12 cellular contexts compared by ENCODE assay signal in the genomic region with DNA sequence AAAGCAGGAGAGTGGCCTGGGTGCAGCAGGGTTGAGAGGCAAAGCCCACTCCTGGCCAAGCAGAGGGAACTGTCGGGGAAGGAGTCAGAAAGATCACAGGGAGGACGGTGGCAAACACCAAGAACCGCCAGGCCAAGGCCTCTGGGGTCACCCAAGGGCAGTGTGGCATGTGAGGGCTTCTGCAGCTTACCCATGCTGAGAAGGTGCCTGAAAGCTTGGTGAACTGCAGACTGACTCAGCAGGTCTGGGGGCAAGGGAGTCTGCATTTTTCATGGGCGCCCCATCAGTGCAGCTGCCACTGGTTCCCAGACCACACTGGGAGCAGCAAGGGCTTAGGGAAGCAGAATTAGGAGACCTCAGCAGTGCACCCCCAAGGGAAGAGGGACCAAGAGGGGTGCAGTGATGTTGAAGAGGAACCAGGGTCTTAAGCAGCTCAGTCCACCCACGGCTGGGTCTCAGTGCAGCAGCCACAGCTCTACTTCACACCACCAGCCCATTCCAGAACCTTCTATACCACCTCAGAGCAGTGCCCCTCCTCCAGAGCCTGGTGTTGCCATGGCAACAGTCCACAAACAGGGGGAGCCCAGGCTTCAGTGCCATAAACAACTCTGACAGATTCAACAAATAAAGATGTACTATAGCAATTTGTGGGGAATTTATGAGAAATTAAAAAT. TPM values are rescaled to one million over a fixed set of nuclear protein-coding genes. Genes with fewer than 3 reads are reported as not detected.
DNase-seq lines count a peak whose midpoint lies in the region; ATAC-seq and TF ChIP-seq lines count a peak whose summit lies in the region.
"Had no signal": no experiment of that assay in that cellular context is flagged by ENCODE, and none has a peak within 500 bp of the region (broad histone marks: within the 10 kb centered on the region; RNA-seq: fewer than 3 reads in every experiment).

No MANE protein-coding gene starts in this region.

- H4K20me1 ChIP-seq in GM23338 (replicated peaks; ENCODE audit: insufficient read depth): peaks cover 2% of the 10 kb centered on the region

- H2BK120ac ChIP-seq in neuronal stem cell (ENCODE audit: low read depth, low read length): peak overlapping the region; percentile 66

- H2AFZ ChIP-seq in GM23338: no peak overlapping the region
- no peak overlapping the region for H2AFZ ChIP-seq in neuronal stem cell (ENCODE audit: low read length)

- no peaks in the 10 kb centered on the region for H3K27me3 ChIP-seq in GM23338 (ENCODE audit: insufficient read depth)
- H3K27me3 ChIP-seq in neuronal stem cell (ENCODE audit: control insufficient read depth in 3 of 3, insufficient read depth in 3 of 3, low read depth in 1 of 3, low read length in 3 of 3): peaks cover 0 to 4% (median 0%) of the 10 kb centered on the region in 3 experiments
- H3K27me3 ChIP-seq in CD4-positive, alpha-beta T cell (ENCODE audit: control insufficient read depth, insufficient read depth, low read length): no peaks in the 10 kb centered on the region

- ATAC-seq in GM23338: no peak
- ATAC-seq in activated CD8-positive, alpha-beta T cell treated with anti-CD3 and anti-CD28 coated beads, Interleukin-2, amount 10 ng/mL, durations not matched to agents 7 days and 5 days: no peak
- ATAC-seq in HG02852 (IDR thresholded peaks at IDR 0.05; ENCODE audit: unreplicated experiment): no peak
- ATAC-seq in CD4-positive, alpha-beta T cell (ENCODE audit: poor library complexity): no peak

- H3K79me2 ChIP-seq in GM23338 (replicated peaks; ENCODE audit: insufficient read depth): peaks cover 46% of the 10 kb centered on the region

- H3K4me3 Mint-ChIP-seq in GM23338: no peak overlapping the region; the same call in 2 of the 3 replicates
- H3K4me3 Mint-ChIP-seq in activated CD8-positive, alpha-beta T cell treated with anti-CD3 and anti-CD28 coated beads, Interleukin-2, amount 10 ng/mL, durations not matched to agents 7 days and 5 days: no peak overlapping the region
- no peak overlapping the region for H3K4me3 Mint-ChIP-seq in CD4-positive, alpha-beta T cell

- peak overlapping the region; percentile 58 for H2AK5ac ChIP-seq in neuronal stem cell (ENCODE audit: low read depth, low read length)

- peak overlapping the region; percentile 60 for H3K18ac ChIP-seq in neuronal stem cell (ENCODE audit: low read length)

- no peak overlapping the region for H3K4ac ChIP-seq in neuronal stem cell (ENCODE audit: low read length)

- H3K4me1 Mint-ChIP-seq in GM23338: peaks cover 67% of the 10 kb centered on the region
- peaks cover 41% of the 10 kb centered on the region for H3K4me1 Mint-ChIP-seq in activated CD8-positive, alpha-beta T cell treated with anti-CD3 and anti-CD28 coated beads, Interleukin-2, amount 10 ng/mL, durations not matched to agents 7 days and 5 days (ENCODE audit: low read depth)
- H3K4me1 Mint-ChIP-seq in CD4-positive, alpha-beta T cell (ENCODE audit: low read depth): peaks cover 11% of the 10 kb centered on the region

- WGBS in neuronal stem cell (ENCODE audit: extremely low coverage in 2 of 2, insufficient read length in 2 of 2, insufficient replicate concordance in 1 of 2), 2 donors: no CpG with 5 or more reads among the region's 5 CpGs

- peak overlapping the region; percentile 93 for H3K27ac Mint-ChIP-seq in GM23338
- H3K27ac Mint-ChIP-seq in activated CD8-positive, alpha-beta T cell treated with anti-CD3 and anti-CD28 coated beads, Interleukin-2, amount 10 ng/mL, durations not matched to agents 7 days and 5 days: peak overlapping the region; percentile 66
- no peak overlapping the region for H3K27ac Mint-ChIP-seq in CD4-positive, alpha-beta T cell

- no peak for TF ChIP-seq CTCF in GM23338 (conservative IDR thresholded peaks at IDR 0.05; ENCODE audit: low read depth in 2 of 2)
- no peak for TF ChIP-seq CTCF in fibroblast of pulmonary artery (IDR thresholded peaks at IDR 0.05; ENCODE audit: low read length, missing control alignments)
- TF ChIP-seq CTCF in CD4-positive, alpha-beta T cell (IDR thresholded peaks at IDR 0.05): no peak

- H3K36me3 ChIP-seq in GM23338 (ENCODE audit: insufficient read depth) (no peaks in the 10 kb centered on the region), neuronal stem cell (replicated peaks in 1 of 2; ENCODE audit: control insufficient read depth in 2 of 2, insufficient read depth in 2 of 2, low read length in 2 of 2) (no peaks in the 10 kb centered on the region)

- H2BK15ac ChIP-seq in neuronal stem cell (ENCODE audit: low read length): peak overlapping the region; percentile 38

- H3K4me1 ChIP-seq in GM23338 (ENCODE audit: insufficient read depth) (peaks cover 24% of the 10 kb centered on the region), neuronal stem cell (ENCODE audit: control insufficient read depth in 2 of 2, insufficient read depth in 1 of 2, low read depth in 1 of 2, low read length in 2 of 2) (peaks cover 16 to 20% of the 10 kb centered on the region in 2 donors)

- H3K4me2 ChIP-seq in GM23338: no peak overlapping the region
- no peak overlapping the region for H3K4me2 ChIP-seq in neuronal stem cell (ENCODE audit: insufficient read depth, low read length, poor library complexity, severe bottlenecking)

- H2BK12ac ChIP-seq in neuronal stem cell (ENCODE audit: low read length): no peak overlapping the region

- H4K91ac ChIP-seq in neuronal stem cell (ENCODE audit: low read depth, low read length, poor library complexity): no peak overlapping the region

- no peak overlapping the region for H4K8ac ChIP-seq in neuronal stem cell (ENCODE audit: low read depth, low read length)

- no peak overlapping the region for H3K9ac ChIP-seq in neuronal stem cell (ENCODE audit: low read depth, low read length, poor library complexity)

- peaks cover 7% of the 10 kb centered on the region for H3F3A ChIP-seq in GM23338 (replicated peaks; ENCODE audit: low read depth)

- H3K36me3 Mint-ChIP-seq in GM23338 (ENCODE audit: low read depth): peaks cover 5% of the 10 kb centered on the region; the same call in 1 of the 3 replicates
- H3K36me3 Mint-ChIP-seq in activated CD8-positive, alpha-beta T cell treated with anti-CD3 and anti-CD28 coated beads, Interleukin-2, amount 10 ng/mL, durations not matched to agents 7 days and 5 days (ENCODE audit: low read depth): peaks cover 31% of the 10 kb centered on the region
- H3K36me3 Mint-ChIP-seq in CD4-positive, alpha-beta T cell (ENCODE audit: low read depth): no peaks in the 10 kb centered on the region

- peaks cover 17% of the 10 kb centered on the region for H3K27me3 Mint-ChIP-seq in GM23338 (ENCODE audit: insufficient read depth, low read depth, poor library complexity)
- H3K27me3 Mint-ChIP-seq in activated CD8-positive, alpha-beta T cell treated with anti-CD3 and anti-CD28 coated beads, Interleukin-2, amount 10 ng/mL, durations not matched to agents 7 days and 5 days (ENCODE audit: low read depth): no peaks in the 10 kb centered on the region
- no peaks in the 10 kb centered on the region for H3K27me3 Mint-ChIP-seq in CD4-positive, alpha-beta T cell

- H3K9me3 Mint-ChIP-seq in GM23338: no peaks in the 10 kb centered on the region
- H3K9me3 Mint-ChIP-seq in activated CD8-positive, alpha-beta T cell treated with anti-CD3 and anti-CD28 coated beads, Interleukin-2, amount 10 ng/mL, durations not matched to agents 7 days and 5 days (ENCODE audit: insufficient read depth): no peaks in the 10 kb centered on the region
- no peaks in the 10 kb centered on the region for H3K9me3 Mint-ChIP-seq in CD4-positive, alpha-beta T cell

- DNase-seq in GM23338 (ENCODE audit: low spot score) (peak; percentile 52), fibroblast of pulmonary artery (ENCODE audit: low read depth) (peak; percentile 42), neuronal stem cell (ENCODE audit: low spot score) (no peak), HPDE6-E6E7 (ENCODE audit: extremely low spot score) (no peak), epidermal melanocyte (ENCODE audit: insufficient read length, low spot score) (no peak)
- DNase-seq in activated CD8-positive, alpha-beta T cell treated with anti-CD3 and anti-CD28 coated beads, Interleukin-2, amount 10 ng/mL, durations not matched to agents 7 days and 5 days: no peak
- no peak for DNase-seq in CD4-positive, alpha-beta T cell
- DNase-seq: activated CD4-positive, CD25-positive, alpha-beta regulatory T cell; glutamatergic neuron; NCI-H1092; occipital lobe had no signal

- H3K27ac ChIP-seq in GM23338 (ENCODE audit: low read depth) (no peak overlapping the region), neuronal stem cell (replicated peaks; ENCODE audit: low read length) (no peak overlapping the region)
- H3K27ac ChIP-seq in CD4-positive, alpha-beta T cell (ENCODE audit: low read depth, low read length): no peak overlapping the region

- H3K23ac ChIP-seq in neuronal stem cell (ENCODE audit: low read depth, low read length, poor library complexity): no peak overlapping the region

- intact Hi-C loops in CD4-positive, alpha-beta T cell (cut with DNase I, micrococcal nuclease): no loop called here

- H3K4me3 ChIP-seq in GM23338 (no peak overlapping the region), fibroblast of pulmonary artery (replicated peaks; ENCODE audit: low read depth, low read length) (no peak overlapping the region), neuronal stem cell (ENCODE audit: low read length in 2 of 2) (no peak overlapping the region)

- H2BK5ac ChIP-seq in neuronal stem cell (ENCODE audit: low read length): no peak overlapping the region

- H3K9me2 ChIP-seq in GM23338 (ENCODE audit: insufficient read depth): no peaks in the 10 kb centered on the region

- CTCF ChIA-PET in activated CD8-positive, alpha-beta T cell treated with anti-CD3 and anti-CD28 coated beads, Interleukin-2, amount 10 ng/mL, durations not matched to agents 7 days and 5 days (lab: Charles Lee): interaction anchor here (1.3 to 1.9 kb wide), 3 partner anchors 58 to 83 kb away, joined by 3 to 6 read pairs (median 4); no protein-coding TSS in a partner anchor
- CTCF ChIA-PET in CD4-positive, alpha-beta T cell (lab: Charles Lee): no interaction called here

- POLR2A ChIA-PET in activated CD8-positive, alpha-beta T cell treated with anti-CD3 and anti-CD28 coated beads, Interleukin-2, amount 10 ng/mL, durations not matched to agents 7 days and 5 days (lab: Charles Lee): no interaction called here
- POLR2A ChIA-PET in CD4-positive, alpha-beta T cell (lab: Charles Lee): no interaction called here

- H3K9me3 ChIP-seq in neuronal stem cell (replicated peaks in 1 of 2; ENCODE audit: control insufficient read depth in 2 of 2, insufficient read depth in 1 of 2, low read depth in 1 of 2, low read length in 2 of 2): peaks cover 0 to 2% of the 10 kb centered on the region in 2 donors
- H3K9me3 ChIP-seq in CD4-positive, alpha-beta T cell (ENCODE audit: control insufficient read depth, low read length): no peaks in the 10 kb centered on the region

- no peaks in the 10 kb centered on the region for H3K79me1 ChIP-seq in neuronal stem cell (ENCODE audit: low read depth, low read length)

- no peak overlapping the region for H3K14ac ChIP-seq in neuronal stem cell (ENCODE audit: low read length)

RNA-seq across cellular contexts. Expression of gene ITPK1, which starts 59.4 kb away (rescaled TPM):
- total RNA-seq in GM23338 (2014; rRNA removed; shearing (Covaris generic)): 88.1 and 101 TPM in 2 replicates
- 35.9 and 39.9 TPM in 2 replicates for polyA plus RNA-seq in GM23338 (2016; fragmentation: Nextera tagmentation; extraction: Ambion mirVana)
- total RNA-seq in activated CD8-positive, alpha-beta T cell treated with anti-CD3 and anti-CD28 coated beads, Interleukin-2, amount 10 ng/mL, durations not matched to agents 7 days and 5 days: 100 to 1,000 TPM; 103 to 107 TPM
- 22.2 TPM for polyA plus RNA-seq in neuronal stem cell (2013, experiment 1 of 2)
- polyA plus RNA-seq in neuronal stem cell (2013, experiment 2 of 2): 24.0 TPM
- 10 to 100 TPM; 19.0 to 20.6 TPM for total RNA-seq in CD4-positive, alpha-beta T cell

Comparison
In these comparisons a context has a peak if more than half of its experiments do, and no peak if none do; other contexts are left out.
1. DNase-seq: peak in GM23338 (single experiment) and fibroblast of pulmonary artery (single experiment); none in activated CD8-positive, alpha-beta T cell treated with anti-CD3 and anti-CD28 coated beads, Interleukin-2, amount 10 ng/mL, durations not matched to agents 7 days and 5 days (single experiment), neuronal stem cell (single experiment), HPDE6-E6E7 (single experiment), epidermal melanocyte (single experiment) and CD4-positive, alpha-beta T cell (0 of 10).